In genomic region chr14:88385212-88386101, GRCh38 we compare ENCODE assay signal across 8 cellular contexts. TPM values are rescaled to one million over a fixed set of nuclear protein-coding genes. Genes with fewer than 3 reads are reported as not detected.
DNase-seq lines count a peak whose midpoint lies in the region; ATAC-seq and TF ChIP-seq lines count a peak whose summit lies in the region.

TSS of gene SPATA7 (plus strand) at chr14:88385657. CDS start at chr14:88385819, 162 bp downstream.

- ATAC-seq in GM18909 (IDR thresholded peaks at IDR 0.05; ENCODE audit: poor library complexity, unreplicated experiment) = peak; percentile 100
- peak; percentile 99 for ATAC-seq in HG03159 (IDR thresholded peaks at IDR 0.05; ENCODE audit: unreplicated experiment)

- DNase-seq in AG09319 (ENCODE audit: extremely low read depth, low read depth) (peak; percentile 61), NCI-H2227 (lab: John Stamatoyannopoulos, UW; ENCODE audit: unreplicated experiment) (peak; percentile 95), cerebellum (ENCODE audit: low spot score) (peak; percentile 95), islet precursor cell (peak; percentile 97)
- peak; percentile 80 for DNase-seq in activated CD4-positive, CD25-positive, alpha-beta regulatory T cell treated with anti-CD3 and anti-CD28 coated beads, Interleukin-2, amount 50 U/mL, for 72 hours
- DNase-seq in stimulated activated CD4-positive, alpha-beta T cell treated with anti-CD3 and anti-CD28 coated beads, Interleukin-12 subunit alpha, Interleukin-12 subunit beta, amount 100 ng/mL, for 4 hours = peak; percentile 82

- TF ChIP-seq CTCF in AG09319 (IDR thresholded peaks at IDR 0.05; ENCODE audit: low read depth, low read length) = no peak; the same call in none of the 2 replicates

RNA-seq across cellular contexts. Expression of gene SPATA7, which starts in this region (rescaled TPM):
- total RNA-seq in cerebellum = 71.0 TPM

Comparison
In these comparisons a context has a peak if more than half of its experiments do, and no peak if none do; other contexts are left out.
1. Peak in every context shown above with its lines: DNase-seq and ATAC-seq.